11 cellular contexts compared by ENCODE assay signal in the genomic region with DNA sequence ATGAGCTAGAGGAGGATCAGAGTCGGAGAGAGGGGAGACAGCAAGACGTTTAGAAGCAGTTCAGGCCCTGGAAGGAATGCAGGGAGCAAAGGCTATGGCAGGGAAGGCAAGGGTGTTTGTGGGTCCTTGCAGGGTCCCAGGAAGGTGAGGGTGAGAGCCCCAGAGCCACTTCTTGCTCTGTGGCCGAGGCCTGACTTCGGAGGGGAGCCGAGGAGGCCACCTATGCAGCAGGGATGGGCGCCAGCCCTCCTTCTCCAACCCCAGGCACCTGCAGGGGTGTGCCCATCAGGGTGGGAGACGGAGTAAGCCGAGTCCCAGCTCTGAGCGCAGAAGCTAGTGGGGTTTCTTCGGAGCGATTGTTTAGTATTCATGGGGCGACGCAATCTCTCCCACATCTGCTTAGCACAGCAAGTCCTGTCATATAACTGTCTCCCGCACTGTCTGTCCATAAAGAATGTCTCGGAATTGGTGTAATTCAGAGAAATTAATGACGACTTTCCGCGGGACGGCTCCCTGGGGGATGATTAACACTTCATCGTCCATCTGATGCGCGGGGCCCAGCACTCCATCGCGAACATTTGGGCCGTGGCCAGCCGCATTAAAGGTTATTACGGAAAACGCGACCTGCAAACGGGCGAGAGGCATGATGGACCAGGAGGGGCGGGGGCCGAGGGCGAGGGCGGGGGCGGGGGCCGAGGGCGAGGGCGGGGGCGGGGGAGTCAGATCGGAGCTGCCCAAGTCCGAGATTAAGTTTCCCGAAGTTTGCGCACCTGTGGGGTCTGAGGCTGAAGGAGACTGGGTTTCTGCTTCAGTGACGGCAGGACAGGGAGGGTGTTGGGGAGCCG. TPM values are rescaled to one million over a fixed set of nuclear protein-coding genes. Genes with fewer than 3 reads are reported as not detected.
DNase-seq lines count a peak whose midpoint lies in the region; TF ChIP-seq lines count a peak whose summit lies in the region.
"Had no signal": no experiment of that assay in that cellular context is flagged by ENCODE, and none has a peak within 500 bp of the region (broad histone marks: within the 10 kb centered on the region; RNA-seq: fewer than 3 reads in every experiment).

No MANE protein-coding gene starts in this region.

- peak; percentile 38 for DNase-seq in NCI-H146 (lab: John Stamatoyannopoulos, UW)
- DNase-seq in NCI-H146 treated with DMSO at 0.1 percent for 48 hours (lab: John Stamatoyannopoulos, UW; ENCODE audit: unreplicated experiment) = no peak
- DNase-seq in NT2/D1 (ENCODE audit: low read depth, low spot score) = no peak
- peak; percentile 37 for DNase-seq in fibroblast of mammary gland (ENCODE audit: low read depth)
- DNase-seq in retinal pigment epithelial cell (ENCODE audit: low read depth) = no peak
- no peak for DNase-seq in HT-29 (ENCODE audit: low spot score)
- no peak for DNase-seq in amniotic stem cell (lab: John Stamatoyannopoulos, UW)
- DNase-seq in OCI-M1 (lab: John Stamatoyannopoulos, UW) = no peak
- DNase-seq: activated CD8-positive, alpha-beta memory T cell treated with anti-CD3 and anti-CD28 coated beads, Interleukin-2, amount 50 U/mL, for 48 hours; pancreas had no signal

- TF ChIP-seq CTCF in fibroblast of mammary gland (conservative IDR thresholded peaks at IDR 0.05; ENCODE audit: control insufficient read depth, insufficient read depth, low read depth, low read length) (no peak), retinal pigment epithelial cell (conservative IDR thresholded peaks at IDR 0.05; ENCODE audit: low read depth, low read length) (no peak)

- peaks cover 90% of the 10 kb centered on the region for H3K27me3 ChIP-seq in NT2/D1 (ENCODE audit: insufficient read depth, insufficient read length)

- H3K36me3 ChIP-seq in NT2/D1 (ENCODE audit: insufficient read depth, insufficient read length, low read length) = no peaks in the 10 kb centered on the region
- H3K36me3 ChIP-seq: pancreas had no signal

- peak overlapping the region; percentile 24 for H3K9ac ChIP-seq in NT2/D1 (ENCODE audit: insufficient read length, low read depth)

- H3K4me1 ChIP-seq in NT2/D1 (ENCODE audit: insufficient read depth, insufficient read length) = peaks cover 16% of the 10 kb centered on the region
- H3K4me1 ChIP-seq: A549 had no signal

- no peaks in the 10 kb centered on the region for H3K9me3 ChIP-seq in NT2/D1 (ENCODE audit: insufficient read depth, low read length)
- H3K9me3 ChIP-seq: A549, pancreas had no signal

- H3K4me3 ChIP-seq in NT2/D1 (ENCODE audit: insufficient read length, low read depth) = peak overlapping the region; percentile 18
- no peak overlapping the region for H3K4me3 ChIP-seq in fibroblast of mammary gland (ENCODE audit: control insufficient read depth, low read depth, low read length)
- peak overlapping the region; percentile 10 for H3K4me3 ChIP-seq in retinal pigment epithelial cell (ENCODE audit: low read length)
- H3K4me3 ChIP-seq: A549 had no signal

RNA-seq across cellular contexts. Expression of gene CALCOCO1, which starts 12.3 kb away (rescaled TPM):
- total RNA-seq in HT-29 (2014; rRNA removed; shearing (Covaris generic)) = 39.9 and 64.4 TPM in 2 replicates

RNA-seq across cellular contexts. Expression of gene CISTR, which starts 12.3 kb away (rescaled TPM):
- not detected in 2 replicates for total RNA-seq in HT-29 (2014; rRNA removed; shearing (Covaris generic))
- total RNA-seq: pancreas had no signal

Comparison
In these comparisons a context has a peak if more than half of its experiments do, and no peak if none do; other contexts are left out.
1. DNase-seq: peak in NCI-H146 (single experiment) and fibroblast of mammary gland (single experiment); none in NCI-H146 treated with DMSO at 0.1 percent for 48 hours (single experiment), NT2/D1 (single experiment), retinal pigment epithelial cell (single experiment), HT-29 (single experiment), amniotic stem cell (single experiment) and OCI-M1 (single experiment).